In the genomic region with DNA sequence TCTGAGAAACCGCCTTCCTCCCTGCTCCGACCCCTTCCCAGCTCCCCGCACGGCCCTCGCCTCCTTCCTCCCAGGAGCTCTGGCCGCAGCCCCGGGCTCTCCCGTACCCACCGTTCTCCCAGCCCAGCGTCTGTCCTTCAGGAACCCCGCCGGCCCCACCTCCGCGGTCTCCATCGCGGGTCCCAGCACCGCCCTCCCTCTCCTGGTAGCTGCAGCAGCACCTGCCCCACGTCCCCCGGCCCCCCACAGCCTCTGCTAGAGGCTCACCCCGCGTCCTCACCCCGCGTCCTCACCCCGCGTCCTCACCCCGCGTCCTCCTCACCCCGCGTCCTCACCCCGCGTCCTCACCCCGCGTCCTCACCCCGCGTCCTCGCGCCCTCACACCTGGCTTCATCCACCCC, we compare ENCODE assay signal across 15 cellular contexts.
"Had no signal": no experiment of that assay in that cellular context is flagged by ENCODE, and none has a peak within 500 bp of the region (broad histone marks: within the 10 kb centered on the region; RNA-seq: fewer than 3 reads in every experiment).

No MANE protein-coding gene starts in this region.

- H3K36me3 Mint-ChIP-seq: activated naive CD4-positive, alpha-beta T cell treated with anti-CD3 and anti-CD28 coated beads, Interleukin-2, amount 50 U/mL, for 72 hours; brain had no signal

- H3K9me3 Mint-ChIP-seq: activated naive CD4-positive, alpha-beta T cell treated with anti-CD3 and anti-CD28 coated beads, Interleukin-2, amount 50 U/mL, for 72 hours; activated T-helper 2 cell treated with anti-CD3 and anti-CD28 coated beads, Interferon-gamma antibody, Interleukin-2, Interleukin-4, amounts not matched to agents 10 μg/mL and 5 μg/mL and 100 μg/mL, durations not matched to agents 14 hours and 24 hours and 36 hours had no signal

- H3K27ac ChIP-seq: esophagus muscularis mucosa, right lobe of liver, upper lobe of left lung had no signal

- H3K36me3 ChIP-seq: esophagus muscularis mucosa, right lobe of liver, upper lobe of left lung had no signal

- H3K9me3 ChIP-seq: esophagus muscularis mucosa, right lobe of liver, upper lobe of left lung had no signal

- H3K4me3 Mint-ChIP-seq: brain, T-helper 17 cell had no signal

- H3K4me3 ChIP-seq: esophagus muscularis mucosa, right lobe of liver, upper lobe of left lung had no signal

- H3K27ac Mint-ChIP-seq: activated naive CD4-positive, alpha-beta T cell treated with anti-CD3 and anti-CD28 coated beads, Interleukin-2, amount 50 U/mL, for 72 hours; activated T-helper 2 cell treated with anti-CD3 and anti-CD28 coated beads, Interferon-gamma antibody, Interleukin-2, Interleukin-4, amounts not matched to agents 10 μg/mL and 5 μg/mL and 100 μg/mL, durations not matched to agents 14 hours and 24 hours and 36 hours; T-helper 17 cell had no signal

- H3K27me3 ChIP-seq: right lobe of liver had no signal

- DNase-seq: activated CD4-positive, alpha-beta T cell treated with anti-CD3 and anti-CD28 coated beads, Interleukin-2, amount 50 U/mL, for 1 hour; activated CD4-positive, CD25-positive, alpha-beta regulatory T cell; activated T-cell treated with anti-CD3 and anti-CD28 coated beads for 4 hours; amniotic stem cell; mesendoderm; stimulated activated CD4-positive, alpha-beta T cell treated with anti-CD3 and anti-CD28 coated beads, Interleukin-2, amount 100 ng/mL, for 24 hours; stimulated activated naive CD4-positive, alpha-beta T cell had no signal

- H3K4me1 ChIP-seq: right lobe of liver had no signal

- ATAC-seq: activated naive CD4-positive, alpha-beta T cell treated with anti-CD3 and anti-CD28 coated beads, Interleukin-2, amount 50 U/mL, for 72 hours; left lobe of liver; right lobe of liver; T-helper 17 cell had no signal
